In genomic region chr19:19568802-19569756, GRCh38 we compare ENCODE assay signal across 16 cellular contexts. TPM values are rescaled to one million over a fixed set of nuclear protein-coding genes. Genes with fewer than 3 reads are reported as not detected.
DNase-seq lines count a peak whose midpoint lies in the region; ATAC-seq lines count a peak whose summit lies in the region.
"Had no signal": no experiment of that assay in that cellular context is flagged by ENCODE, and none has a peak within 500 bp of the region (broad histone marks: within the 10 kb centered on the region; RNA-seq: fewer than 3 reads in every experiment).

No MANE protein-coding gene starts in this region.

- H3K36me3 ChIP-seq in naive thymus-derived CD4-positive, alpha-beta T cell (ENCODE audit: control insufficient read depth in 2 of 3, insufficient read depth in 3 of 3, low read length in 3 of 3) = peaks cover 0 to 47% (median 6%) of the 10 kb centered on the region in 3 experiments
- H3K36me3 ChIP-seq: thoracic aorta had no signal

- peak overlapping the region; percentile 73 for H3K27ac Mint-ChIP-seq in activated CD4-positive, alpha-beta T cell treated with anti-CD3 and anti-CD28 coated beads for 36 hours
- peak overlapping the region; percentile 46 for H3K27ac Mint-ChIP-seq in activated T-helper 2 cell treated with anti-CD3 and anti-CD28 coated beads, Interferon-gamma antibody, Interleukin-2, Interleukin-4, amounts not matched to agents 10 μg/mL and 5 μg/mL and 100 μg/mL, durations not matched to agents 14 hours and 24 hours and 36 hours
- peak overlapping the region in 3 of 9 donors; percentile 51 to 72 (median 62) for H3K27ac Mint-ChIP-seq in naive thymus-derived CD4-positive, alpha-beta T cell
- H3K27ac Mint-ChIP-seq: nephron had no signal

- no peaks in the 10 kb centered on the region for H3K9me3 Mint-ChIP-seq in activated CD4-positive, alpha-beta T cell treated with anti-CD3 and anti-CD28 coated beads for 36 hours (ENCODE audit: low read depth)
- H3K9me3 Mint-ChIP-seq in activated T-helper 2 cell treated with anti-CD3 and anti-CD28 coated beads, Interferon-gamma antibody, Interleukin-2, Interleukin-4, amounts not matched to agents 10 μg/mL and 5 μg/mL and 100 μg/mL, durations not matched to agents 14 hours and 24 hours and 36 hours = no peaks in the 10 kb centered on the region
- H3K9me3 Mint-ChIP-seq in naive thymus-derived CD4-positive, alpha-beta T cell = no peaks in the 10 kb centered on the region
- H3K9me3 Mint-ChIP-seq: nephron had no signal

- no peaks in the 10 kb centered on the region for H3K4me1 ChIP-seq in naive thymus-derived CD4-positive, alpha-beta T cell (ENCODE audit: control insufficient read depth in 2 of 2, insufficient read depth in 2 of 2, low read length in 2 of 2)

- no peak overlapping the region for H3K4me3 Mint-ChIP-seq in activated CD4-positive, alpha-beta T cell treated with anti-CD3 and anti-CD28 coated beads for 36 hours
- H3K4me3 Mint-ChIP-seq in activated T-helper 2 cell treated with anti-CD3 and anti-CD28 coated beads, Interferon-gamma antibody, Interleukin-2, Interleukin-4, amounts not matched to agents 10 μg/mL and 5 μg/mL and 100 μg/mL, durations not matched to agents 14 hours and 24 hours and 36 hours (ENCODE audit: low read depth) = no peak overlapping the region
- no peak overlapping the region for H3K4me3 Mint-ChIP-seq in naive thymus-derived CD4-positive, alpha-beta T cell
- H3K4me3 Mint-ChIP-seq: nephron had no signal

- no peak overlapping the region for H3K27ac ChIP-seq in naive thymus-derived CD4-positive, alpha-beta T cell (ENCODE audit: low read depth, low read length)
- H3K27ac ChIP-seq: 22Rv1, thoracic aorta had no signal

- no peaks in the 10 kb centered on the region for H3K9me3 ChIP-seq in naive thymus-derived CD4-positive, alpha-beta T cell (ENCODE audit: control insufficient read depth in 2 of 3, low read length in 3 of 3)
- H3K9me3 ChIP-seq: thoracic aorta had no signal

- peaks cover 5% of the 10 kb centered on the region for H3K4me1 Mint-ChIP-seq in activated CD4-positive, alpha-beta T cell treated with anti-CD3 and anti-CD28 coated beads for 36 hours
- peaks cover 5% of the 10 kb centered on the region for H3K4me1 Mint-ChIP-seq in activated T-helper 2 cell treated with anti-CD3 and anti-CD28 coated beads, Interferon-gamma antibody, Interleukin-2, Interleukin-4, amounts not matched to agents 10 μg/mL and 5 μg/mL and 100 μg/mL, durations not matched to agents 14 hours and 24 hours and 36 hours (ENCODE audit: low read depth)
- H3K4me1 Mint-ChIP-seq in naive thymus-derived CD4-positive, alpha-beta T cell = peaks cover 0 to 4% (median 0%) of the 10 kb centered on the region in 7 donors
- H3K4me1 Mint-ChIP-seq: nephron had no signal

- DNase-seq in activated CD4-positive, alpha-beta T cell treated with anti-CD3 and anti-CD28 coated beads for 36 hours = peak; percentile 39
- DNase-seq in activated CD4-positive, alpha-beta T cell treated with anti-CD3 and anti-CD28 coated beads, Interleukin-2, amount 50 U/mL, for 4 hours = no peak
- DNase-seq in activated T-helper 2 cell treated with anti-CD3 and anti-CD28 coated beads, Interferon-gamma antibody, Interleukin-2, Interleukin-4, amounts not matched to agents 10 μg/mL and 5 μg/mL and 100 μg/mL, durations not matched to agents 14 hours and 24 hours and 36 hours (ENCODE audit: low spot score) = no peak
- DNase-seq in hepatic stellate cell (ENCODE audit: low spot score) (peak; percentile 57), NCI-H1092 treated with DMSO at 0.1 percent for 48 hours (lab: John Stamatoyannopoulos, UW) (no peak)
- no peak for DNase-seq in naive thymus-derived CD4-positive, alpha-beta T cell
- DNase-seq: activated effector memory CD4-positive, alpha-beta T cell treated with Interleukin-2 at 50 U/mL for 16 hours; Calu3; left cardiac atrium; NCI-H187; NCI-H82; SIG-M5 had no signal

- intact Hi-C loops in activated CD4-positive, alpha-beta T cell treated with anti-CD3 and anti-CD28 coated beads for 36 hours (cut with DNase I, micrococcal nuclease) = no loop called here
- intact Hi-C loops in activated T-helper 2 cell treated with anti-CD3 and anti-CD28 coated beads, Interferon-gamma antibody, Interleukin-2, Interleukin-4, amounts not matched to agents 10 μg/mL and 5 μg/mL and 100 μg/mL, durations not matched to agents 14 hours and 24 hours and 36 hours (cut with micrococcal nuclease) = no loop called here
- intact Hi-C loops in naive thymus-derived CD4-positive, alpha-beta T cell (cut with micrococcal nuclease) = no loop called here

- no peaks in the 10 kb centered on the region for H3K27me3 ChIP-seq in naive thymus-derived CD4-positive, alpha-beta T cell (ENCODE audit: control insufficient read depth in 2 of 2, insufficient read depth in 2 of 2, low read length in 2 of 2)

- POLR2A ChIA-PET in activated CD4-positive, alpha-beta T cell treated with anti-CD3 and anti-CD28 coated beads for 36 hours (lab: Charles Lee) = interaction anchor here (0.6 kb wide), 2 partner anchors 8 to 207 kb away, joined by 3 to 5 read pairs; no protein-coding TSS in a partner anchor
- POLR2A ChIA-PET in naive thymus-derived CD4-positive, alpha-beta T cell (lab: Charles Lee) = interaction anchor here (1.0 to 1.1 kb wide), 2 partner anchors 29 kb away, joined by 3 read pairs; no protein-coding TSS in a partner anchor

- H3K4me3 ChIP-seq in naive thymus-derived CD4-positive, alpha-beta T cell (ENCODE audit: low read length) = no peak overlapping the region
- H3K4me3 ChIP-seq: thoracic aorta had no signal

- no peak for ATAC-seq in activated CD4-positive, alpha-beta T cell treated with anti-CD3 and anti-CD28 coated beads for 36 hours
- ATAC-seq in naive thymus-derived CD4-positive, alpha-beta T cell = no peak
- ATAC-seq: left cardiac atrium, sciatic nerve had no signal

- peaks cover 38% of the 10 kb centered on the region for H3K36me3 Mint-ChIP-seq in activated CD4-positive, alpha-beta T cell treated with anti-CD3 and anti-CD28 coated beads for 36 hours (ENCODE audit: low read depth)
- peaks cover 53% of the 10 kb centered on the region for H3K36me3 Mint-ChIP-seq in activated T-helper 2 cell treated with anti-CD3 and anti-CD28 coated beads, Interferon-gamma antibody, Interleukin-2, Interleukin-4, amounts not matched to agents 10 μg/mL and 5 μg/mL and 100 μg/mL, durations not matched to agents 14 hours and 24 hours and 36 hours (ENCODE audit: low read depth)
- peaks cover 9 to 44% (median 16%) of the 10 kb centered on the region in 5 donors for H3K36me3 Mint-ChIP-seq in naive thymus-derived CD4-positive, alpha-beta T cell

- H3K27me3 Mint-ChIP-seq in activated CD4-positive, alpha-beta T cell treated with anti-CD3 and anti-CD28 coated beads for 36 hours = no peaks in the 10 kb centered on the region
- H3K27me3 Mint-ChIP-seq in activated T-helper 2 cell treated with anti-CD3 and anti-CD28 coated beads, Interferon-gamma antibody, Interleukin-2, Interleukin-4, amounts not matched to agents 10 μg/mL and 5 μg/mL and 100 μg/mL, durations not matched to agents 14 hours and 24 hours and 36 hours (ENCODE audit: low read depth) = no peaks in the 10 kb centered on the region
- no peaks in the 10 kb centered on the region for H3K27me3 Mint-ChIP-seq in naive thymus-derived CD4-positive, alpha-beta T cell

- CTCF ChIA-PET in activated CD4-positive, alpha-beta T cell treated with anti-CD3 and anti-CD28 coated beads for 36 hours (lab: Charles Lee) = interaction anchor here (0.8 to 1.5 kb wide), 3 partner anchors 15 to 75 kb away, joined by 3 to 4 read pairs (median 3); partner anchors contain the start of gene GMIP
- CTCF ChIA-PET in naive thymus-derived CD4-positive, alpha-beta T cell (lab: Charles Lee) = interaction anchor here (0.9 to 1.6 kb wide), 4 partner anchors 9 to 37 kb away, joined by 3 to 5 read pairs (median 4); no protein-coding TSS in a partner anchor

RNA-seq across cellular contexts. Expression of gene CILP2, which starts 31.0 kb away (rescaled TPM):
- under 1 TPM; 0.19 to 0.27 TPM for total RNA-seq in activated CD4-positive, alpha-beta T cell treated with anti-CD3 and anti-CD28 coated beads for 36 hours
- total RNA-seq in activated T-helper 2 cell treated with anti-CD3 and anti-CD28 coated beads, Interferon-gamma antibody, Interleukin-2, Interleukin-4, amounts not matched to agents 10 μg/mL and 5 μg/mL and 100 μg/mL, durations not matched to agents 14 hours and 24 hours and 36 hours = 0.14 and 0.21 TPM in 2 replicates
- under 1 TPM in 4 of 5 experiments, not detected in 1; 0.32 to 0.53 (median 0.49) TPM for total RNA-seq in naive thymus-derived CD4-positive, alpha-beta T cell
- under 1 TPM; 0.27 to 0.69 TPM for polyA plus RNA-seq in naive thymus-derived CD4-positive, alpha-beta T cell

RNA-seq across cellular contexts. Expression of gene YJEFN3, which starts 40.4 kb away (rescaled TPM):
- 10 to 100 TPM; 10.7 to 11.4 TPM for total RNA-seq in activated CD4-positive, alpha-beta T cell treated with anti-CD3 and anti-CD28 coated beads for 36 hours
- total RNA-seq in activated T-helper 2 cell treated with anti-CD3 and anti-CD28 coated beads, Interferon-gamma antibody, Interleukin-2, Interleukin-4, amounts not matched to agents 10 μg/mL and 5 μg/mL and 100 μg/mL, durations not matched to agents 14 hours and 24 hours and 36 hours = 9.0 and 9.7 TPM in 2 replicates
- 10 to 100 TPM in 3 of 5 experiments, 1 to 10 TPM in 2; 3.3 to 18.2 (median 12.7) TPM for total RNA-seq in naive thymus-derived CD4-positive, alpha-beta T cell
- polyA plus RNA-seq in naive thymus-derived CD4-positive, alpha-beta T cell = under 1 TPM in 1 of 2 donors, not detected in 1; 0.68 TPM

RNA-seq across cellular contexts. Expression of gene PBX4, which starts 49.4 kb away (rescaled TPM):
- 10 to 100 TPM; 19.4 to 21.2 TPM for total RNA-seq in activated CD4-positive, alpha-beta T cell treated with anti-CD3 and anti-CD28 coated beads for 36 hours
- total RNA-seq in activated T-helper 2 cell treated with anti-CD3 and anti-CD28 coated beads, Interferon-gamma antibody, Interleukin-2, Interleukin-4, amounts not matched to agents 10 μg/mL and 5 μg/mL and 100 μg/mL, durations not matched to agents 14 hours and 24 hours and 36 hours = 23.4 and 24.8 TPM in 2 replicates
- total RNA-seq in naive thymus-derived CD4-positive, alpha-beta T cell = 10 to 100 TPM; 22.6 to 42.7 (median 42.0) TPM
- polyA plus RNA-seq in naive thymus-derived CD4-positive, alpha-beta T cell = 1 to 10 TPM; 3.8 to 9.2 TPM
- total RNA-seq: thoracic aorta had no signal

RNA-seq across cellular contexts. Expression of gene NDUFA13, which starts 53.1 kb away (rescaled TPM):
- 100 to 1,000 TPM; 310 to 323 TPM for total RNA-seq in activated CD4-positive, alpha-beta T cell treated with anti-CD3 and anti-CD28 coated beads for 36 hours
- total RNA-seq in activated T-helper 2 cell treated with anti-CD3 and anti-CD28 coated beads, Interferon-gamma antibody, Interleukin-2, Interleukin-4, amounts not matched to agents 10 μg/mL and 5 μg/mL and 100 μg/mL, durations not matched to agents 14 hours and 24 hours and 36 hours = 381 and 393 TPM in 2 replicates
- total RNA-seq in naive thymus-derived CD4-positive, alpha-beta T cell = 100 to 1,000 TPM; 172 to 362 (median 176) TPM
- polyA plus RNA-seq in naive thymus-derived CD4-positive, alpha-beta T cell = 100 to 1,000 TPM; 363 to 380 TPM

RNA-seq across cellular contexts. Expression of gene TSSK6, which starts 53.7 kb away (rescaled TPM):
- total RNA-seq in activated CD4-positive, alpha-beta T cell treated with anti-CD3 and anti-CD28 coated beads for 36 hours = 1 to 10 TPM; 3.8 to 4.4 TPM
- total RNA-seq in activated T-helper 2 cell treated with anti-CD3 and anti-CD28 coated beads, Interferon-gamma antibody, Interleukin-2, Interleukin-4, amounts not matched to agents 10 μg/mL and 5 μg/mL and 100 μg/mL, durations not matched to agents 14 hours and 24 hours and 36 hours = 2.6 and 2.9 TPM in 2 replicates
- 10 to 100 TPM in 1 of 5 experiments, 1 to 10 TPM in 4; 3.3 to 11.3 (median 5.2) TPM for total RNA-seq in naive thymus-derived CD4-positive, alpha-beta T cell
- polyA plus RNA-seq in naive thymus-derived CD4-positive, alpha-beta T cell = 1 to 10 TPM; 1.4 to 4.2 TPM

Comparison
In these comparisons a context has a peak if more than half of its experiments do, and no peak if none do; other contexts are left out.
1. DNase-seq: peak in activated CD4-positive, alpha-beta T cell treated with anti-CD3 and anti-CD28 coated beads for 36 hours (single experiment) and hepatic stellate cell (single experiment); none in activated CD4-positive, alpha-beta T cell treated with anti-CD3 and anti-CD28 coated beads, Interleukin-2, amount 50 U/mL, for 4 hours (0 of 2), activated T-helper 2 cell treated with anti-CD3 and anti-CD28 coated beads, Interferon-gamma antibody, Interleukin-2, Interleukin-4, amounts not matched to agents 10 μg/mL and 5 μg/mL and 100 μg/mL, durations not matched to agents 14 hours and 24 hours and 36 hours (single experiment), NCI-H1092 treated with DMSO at 0.1 percent for 48 hours (single experiment) and naive thymus-derived CD4-positive, alpha-beta T cell (0 of 9).